In the genomic region with DNA sequence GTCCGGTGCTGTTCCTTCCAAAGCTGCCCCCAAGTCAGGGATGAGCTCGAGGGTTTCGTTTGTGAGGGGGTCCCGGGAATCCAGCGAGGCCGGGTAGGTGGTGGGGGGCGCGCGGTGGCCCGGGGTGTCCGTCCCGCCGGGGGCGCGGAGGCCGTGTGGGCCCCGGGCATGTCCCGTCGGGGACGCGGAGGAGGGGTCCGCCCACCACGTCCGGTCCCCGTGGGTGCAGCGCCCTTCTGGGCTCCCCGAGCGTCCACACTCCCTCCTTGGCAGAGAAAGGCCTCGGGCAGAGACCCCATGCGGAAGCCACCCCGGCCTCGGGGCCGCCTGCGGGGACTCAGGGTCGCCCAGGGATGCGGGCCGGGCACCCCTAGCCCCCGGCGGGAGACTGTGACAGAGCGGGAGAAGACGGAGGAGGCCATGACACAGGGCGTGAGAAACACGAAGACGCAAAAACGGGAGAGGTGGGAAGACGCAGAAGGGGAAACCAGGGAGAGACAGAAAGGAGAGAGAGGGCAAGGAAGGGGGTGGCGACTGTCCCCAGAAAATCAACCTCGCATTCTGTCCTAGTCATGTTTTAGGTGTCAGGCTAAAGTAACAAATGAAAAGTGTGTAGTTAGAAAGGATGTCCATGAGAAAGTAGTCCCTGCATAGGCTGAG, we compare ENCODE assay signal across 1 cellular context.
A peak's percentile ranks its signal among the peaks of the same experiment; 100 is the strongest.
TF ChIP-seq lines count a peak whose summit lies in the region.

No MANE protein-coding gene starts in this region.

TF ChIP-seq in H1, 55 proteins besides CTCF, POLR2A, EP300 and RAD21:
- TF ChIP-seq CEBPB (IDR thresholded peaks at IDR 0.05; ENCODE audit: low read depth, low read length) (no peak), BACH1 (IDR thresholded peaks at IDR 0.05; ENCODE audit: low read length) (no peak), MAX (IDR thresholded peaks at IDR 0.05) (peak; percentile 55; the same call in 1 of the 2 replicates), TEAD4 (IDR thresholded peaks at IDR 0.05; ENCODE audit: low read depth, low read length) (no peak), SIN3A (conservative IDR thresholded peaks at IDR 0.05 in 1 of 2, IDR thresholded peaks at IDR 0.05 in 1 of 2; ENCODE audit: low read depth in 1 of 2, low read length in 2 of 2) (0 out of 4 replicates have a peak, but pooled peaks of 1 of the 2 experiments have one; percentile 5), CHD1 (IDR thresholded peaks at IDR 0.05; ENCODE audit: low read depth, low read length) (no peak), FOSL1 (IDR thresholded peaks at IDR 0.05; ENCODE audit: insufficient read depth, low read depth, low read length) (no peak), E2F6 (IDR thresholded peaks at IDR 0.05) (peak; percentile 88)
